In genomic region chr12:68400231-68400829, GRCh38 we compare ENCODE assay signal across 1 cellular context.
TF ChIP-seq lines count a peak whose summit lies in the region.

No MANE protein-coding gene starts in this region.

TF ChIP-seq in H1, 55 proteins besides CTCF, POLR2A, EP300 and RAD21 (continued from another document):
- no peak for TF ChIP-seq CHD7 (IDR thresholded peaks at IDR 0.05; ENCODE audit: insufficient replicate concordance, low read length)
- TF ChIP-seq ATF2 (IDR thresholded peaks at IDR 0.05; ENCODE audit: low read length), result no peak
- TF ChIP-seq POU5F1 (IDR thresholded peaks at IDR 0.05; ENCODE audit: low read depth, low read length), result no peak
- TF ChIP-seq RFX5 (IDR thresholded peaks at IDR 0.05; ENCODE audit: borderline replicate concordance, low read depth, low read length), result no peak
- TF ChIP-seq EGR1 (IDR thresholded peaks at IDR 0.05; ENCODE audit: borderline replicate concordance, low read depth, low read length), result no peak
- TF ChIP-seq PHF8 (conservative IDR thresholded peaks at IDR 0.05; ENCODE audit: low read depth, low read length), result no peak
- no peak for TF ChIP-seq RBBP5 (IDR thresholded peaks at IDR 0.05; ENCODE audit: borderline replicate concordance, low read depth, low read length)
- TF ChIP-seq HDAC6 (IDR thresholded peaks at IDR 0.05; ENCODE audit: low read depth, low read length), result no peak
- no peak for TF ChIP-seq SP1 (IDR thresholded peaks at IDR 0.05; ENCODE audit: low read depth, low read length)
- TF ChIP-seq BRCA1 (IDR thresholded peaks at IDR 0.05; ENCODE audit: low read depth, low read length), result no peak
- TF ChIP-seq ATF3 (IDR thresholded peaks at IDR 0.05; ENCODE audit: insufficient read depth, low read depth, low read length), result no peak
- TF ChIP-seq SIX5 (IDR thresholded peaks at IDR 0.05; ENCODE audit: low read depth, low read length), result no peak
- TF ChIP-seq KDM1A (IDR thresholded peaks at IDR 0.05; ENCODE audit: borderline replicate concordance, low read length), result no peak
- no peak for TF ChIP-seq TEAD4 (IDR thresholded peaks at IDR 0.05; ENCODE audit: low read depth, low read length)
